1 cellular context compared by ENCODE assay signal in the genomic region with DNA sequence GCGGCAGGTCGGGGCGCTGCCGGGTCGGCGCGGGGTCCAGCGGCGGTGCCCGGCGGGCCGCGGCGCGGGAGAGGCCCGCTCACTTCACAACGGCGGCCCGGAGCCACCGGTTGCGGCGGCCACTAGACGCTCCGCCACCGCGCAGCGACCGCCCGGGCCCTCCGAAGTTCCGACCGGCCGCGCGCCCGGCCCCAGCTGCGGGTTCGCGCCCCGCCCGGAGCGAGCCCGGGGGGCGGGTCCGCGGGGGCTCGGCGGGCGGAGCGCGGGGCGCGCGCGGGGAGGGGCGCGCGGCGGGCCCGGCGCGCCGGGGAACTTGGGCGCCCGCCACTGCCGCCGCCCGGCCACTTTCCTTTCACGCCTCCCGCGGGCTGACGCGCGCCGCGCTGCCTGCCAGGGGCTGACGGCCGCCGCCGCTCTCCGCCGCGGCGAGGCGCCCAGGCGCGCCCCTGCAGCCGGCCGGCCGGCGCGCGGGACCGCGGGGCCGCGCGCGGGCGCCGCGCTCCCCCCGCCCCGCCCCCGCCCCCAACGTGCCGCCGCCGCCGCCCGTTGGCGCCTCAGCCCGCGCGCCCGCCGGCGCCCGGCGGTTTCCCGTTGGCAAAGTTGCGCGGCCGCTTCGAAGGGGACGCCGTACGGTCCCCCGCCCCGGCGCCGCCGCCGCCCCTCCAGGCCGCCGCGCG.
TF ChIP-seq lines count a peak whose summit lies in the region.

No MANE protein-coding gene starts in this region.

TF ChIP-seq in HepG2, 621 proteins besides CTCF, POLR2A, EP300 and RAD21 (continued from another document):
- TF ChIP-seq ZBTB3 (CRISPR knock-in tag; IDR thresholded peaks at IDR 0.05; ENCODE audit: borderline replicate concordance, low read depth) (no peak), YY1 (IDR thresholded peaks at IDR 0.05; ENCODE audit: insufficient read depth, insufficient replicate concordance, low read depth, low read length) (peak; percentile 17), ZNF446 (CRISPR knock-in tag; IDR thresholded peaks at IDR 0.05) (no peak), RNF2 (conservative IDR thresholded peaks at IDR 0.05; ENCODE audit: low read depth) (peak; percentile 42; the same call in 1 of the 2 replicates), GABPA (IDR thresholded peaks at IDR 0.05; ENCODE audit: low read depth, low read length) (peak; percentile 18; the same call in 1 of the 2 replicates), GABPA (CRISPR knock-in tag; IDR thresholded peaks at IDR 0.05; ENCODE audit: low read depth) (no peak), TCF12 (IDR thresholded peaks at IDR 0.05) (no peak), TCF12 (CRISPR knock-in tag; IDR thresholded peaks at IDR 0.05) (no peak), ZBTB1 (CRISPR knock-in tag; IDR thresholded peaks at IDR 0.05; ENCODE audit: borderline replicate concordance) (no peak), NR2F2 (IDR thresholded peaks at IDR 0.05; ENCODE audit: borderline replicate concordance, low read depth) (no peak), ZNF30 (CRISPR knock-in tag; IDR thresholded peaks at IDR 0.05) (no peak), PHF20 (CRISPR knock-in tag; IDR thresholded peaks at IDR 0.05) (no peak)
- TF ChIP-seq, protein P1, sequence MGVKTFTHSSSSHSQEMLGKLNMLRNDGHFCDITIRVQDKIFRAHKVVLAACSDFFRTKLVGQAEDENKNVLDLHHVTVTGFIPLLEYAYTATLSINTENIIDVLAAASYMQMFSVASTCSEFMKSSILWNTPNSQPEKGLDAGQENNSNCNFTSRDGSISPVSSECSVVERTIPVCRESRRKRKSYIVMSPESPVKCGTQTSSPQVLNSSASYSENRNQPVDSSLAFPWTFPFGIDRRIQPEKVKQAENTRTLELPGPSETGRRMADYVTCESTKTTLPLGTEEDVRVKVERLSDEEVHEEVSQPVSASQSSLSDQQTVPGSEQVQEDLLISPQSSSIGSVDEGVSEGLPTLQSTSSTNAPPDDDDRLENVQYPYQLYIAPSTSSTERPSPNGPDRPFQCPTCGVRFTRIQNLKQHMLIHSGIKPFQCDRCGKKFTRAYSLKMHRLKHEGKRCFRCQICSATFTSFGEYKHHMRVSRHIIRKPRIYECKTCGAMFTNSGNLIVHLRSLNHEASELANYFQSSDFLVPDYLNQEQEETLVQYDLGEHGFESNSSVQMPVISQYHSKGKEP (CRISPR knock-in tag; IDR thresholded peaks at IDR 0.05): no peak
- TF ChIP-seq, protein P2, sequence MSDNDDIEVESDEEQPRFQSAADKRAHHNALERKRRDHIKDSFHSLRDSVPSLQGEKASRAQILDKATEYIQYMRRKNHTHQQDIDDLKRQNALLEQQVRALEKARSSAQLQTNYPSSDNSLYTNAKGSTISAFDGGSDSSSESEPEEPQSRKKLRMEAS (IDR thresholded peaks at IDR 0.05): peak; percentile 4
- TF ChIP-seq, protein P3, sequence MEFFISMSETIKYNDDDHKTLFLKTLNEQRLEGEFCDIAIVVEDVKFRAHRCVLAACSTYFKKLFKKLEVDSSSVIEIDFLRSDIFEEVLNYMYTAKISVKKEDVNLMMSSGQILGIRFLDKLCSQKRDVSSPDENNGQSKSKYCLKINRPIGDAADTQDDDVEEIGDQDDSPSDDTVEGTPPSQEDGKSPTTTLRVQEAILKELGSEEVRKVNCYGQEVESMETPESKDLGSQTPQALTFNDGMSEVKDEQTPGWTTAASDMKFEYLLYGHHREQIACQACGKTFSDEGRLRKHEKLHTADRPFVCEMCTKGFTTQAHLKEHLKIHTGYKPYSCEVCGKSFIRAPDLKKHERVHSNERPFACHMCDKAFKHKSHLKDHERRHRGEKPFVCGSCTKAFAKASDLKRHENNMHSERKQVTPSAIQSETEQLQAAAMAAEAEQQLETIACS (CRISPR knock-in tag; IDR thresholded peaks at IDR 0.05): peak; percentile 46; the same call in 1 of the 2 replicates
